8 cellular contexts compared by ENCODE assay signal in genomic region chr11:65571420-65571819, GRCh38. TPM values are rescaled to one million over a fixed set of nuclear protein-coding genes. Genes with fewer than 3 reads are reported as not detected.
DNase-seq lines count a peak whose midpoint lies in the region; ATAC-seq and TF ChIP-seq lines count a peak whose summit lies in the region.

No MANE protein-coding gene starts in this region.

- H3K4me3 ChIP-seq in GM08714 (ENCODE audit: low read length): peak overlapping the region; percentile 86; the same call in 1 of the 2 replicates
- H3K4me3 ChIP-seq in RWPE2 (ENCODE audit: severe bottlenecking): no peak overlapping the region
- H3K4me3 ChIP-seq in esophagus (ENCODE audit: low read depth in 1 of 2, low read length in 2 of 2): peak overlapping the region in 1 of 2 donors; percentile 88

- DNase-seq in RWPE2 (ENCODE audit: low spot score) (peak; percentile 47), progenitor cell of endocrine pancreas (ENCODE audit: low spot score, unreplicated experiment) (no peak), NCI-H1694 treated with DMSO at 0.1 percent for 48 hours (lab: John Stamatoyannopoulos, UW) (no peak)

- H3K9me3 Mint-ChIP-seq in progenitor cell of endocrine pancreas (ENCODE audit: low read depth): no peaks in the 10 kb centered on the region

- WGBS in esophagus, 2 donors: 72 to 76% methylated on average over 8 to 9 of the region's 9 CpGs

- no peak overlapping the region for H3K27ac Mint-ChIP-seq in progenitor cell of endocrine pancreas

- peak overlapping the region; percentile 98 for H3K4me3 Mint-ChIP-seq in progenitor cell of endocrine pancreas (ENCODE audit: low read depth)

- H3K36me3 ChIP-seq in RWPE2 (ENCODE audit: low read depth) (peaks cover 13% of the 10 kb centered on the region), esophagus (ENCODE audit: control insufficient read depth in 2 of 2, insufficient read depth in 2 of 2, low read length in 1 of 2) (peaks cover 0 to 10% of the 10 kb centered on the region in 2 donors)

- no peaks in the 10 kb centered on the region for H3K9me3 ChIP-seq in RWPE2 (ENCODE audit: severe bottlenecking)
- H3K9me3 ChIP-seq in esophagus (ENCODE audit: control insufficient read depth in 2 of 2, insufficient read depth in 1 of 2, low read depth in 1 of 2, low read length in 1 of 2): no peaks in the 10 kb centered on the region

- no peaks in the 10 kb centered on the region for H3K27me3 ChIP-seq in RWPE2 (ENCODE audit: insufficient read depth, poor library complexity, severe bottlenecking)
- no peaks in the 10 kb centered on the region for H3K27me3 ChIP-seq in esophagus (ENCODE audit: control insufficient read depth in 1 of 2, insufficient read depth in 2 of 2, low read length in 2 of 2)

- ATAC-seq in RWPE2 (ENCODE audit: low read depth): no peak
- no peak for ATAC-seq in HG03520 (IDR thresholded peaks at IDR 0.05; ENCODE audit: unreplicated experiment)
- no peak for ATAC-seq in GM19023 (IDR thresholded peaks at IDR 0.05; ENCODE audit: unreplicated experiment)
- ATAC-seq in HG03159 (IDR thresholded peaks at IDR 0.05; ENCODE audit: unreplicated experiment): no peak

- H3K27ac ChIP-seq in RWPE2 (ENCODE audit: poor library complexity, severe bottlenecking) (peak overlapping the region; percentile 86), esophagus (ENCODE audit: low read depth in 2 of 2, low read length in 1 of 2) (peak overlapping the region; percentile 13 to 96)

- H3K36me3 Mint-ChIP-seq in progenitor cell of endocrine pancreas (ENCODE audit: insufficient read depth): no peaks in the 10 kb centered on the region

- TF ChIP-seq CTCF in RWPE2 (IDR thresholded peaks at IDR 0.05; ENCODE audit: poor library complexity, severe bottlenecking) (no peak), progenitor cell of endocrine pancreas (IDR thresholded peaks at IDR 0.05; ENCODE audit: unreplicated experiment) (no peak)

- peaks cover 11% of the 10 kb centered on the region for H3K27me3 Mint-ChIP-seq in progenitor cell of endocrine pancreas

- H3K4me1 ChIP-seq in RWPE2 (ENCODE audit: insufficient read depth, poor library complexity, severe bottlenecking) (peaks cover 14% of the 10 kb centered on the region), esophagus (ENCODE audit: control insufficient read depth in 2 of 2, insufficient read depth in 2 of 2, low read length in 1 of 2) (peaks cover 0 to 33% of the 10 kb centered on the region in 2 donors)

- peaks cover 41% of the 10 kb centered on the region for H3K4me1 Mint-ChIP-seq in progenitor cell of endocrine pancreas (ENCODE audit: low read depth)

RNA-seq across cellular contexts. Expression of gene FAM89B, which starts 0.9 kb away (rescaled TPM):
- 10 to 100 TPM; 27.9 to 36.5 TPM for polyA plus RNA-seq in esophagus
- 62.5 and 65.0 TPM in 2 replicates for total RNA-seq in progenitor cell of endocrine pancreas

RNA-seq across cellular contexts. Expression of gene ZNRD2, which starts 1.1 kb away (rescaled TPM):
- 10 to 100 TPM; 38.9 to 52.1 TPM for polyA plus RNA-seq in esophagus
- 25.3 and 25.9 TPM in 2 replicates for total RNA-seq in progenitor cell of endocrine pancreas

RNA-seq across cellular contexts. Expression of gene EHBP1L1, which starts 4.4 kb away (rescaled TPM):
- 10 to 100 TPM; 54.4 to 61.6 TPM for polyA plus RNA-seq in esophagus
- 13.0 and 15.2 TPM in 2 replicates for total RNA-seq in progenitor cell of endocrine pancreas

RNA-seq across cellular contexts. Expression of gene LTBP3, which starts 13.3 kb away (rescaled TPM):
- 10 to 100 TPM; 32.8 to 36.4 TPM for polyA plus RNA-seq in esophagus
- total RNA-seq in progenitor cell of endocrine pancreas: 55.3 and 57.7 TPM in 2 replicates

RNA-seq across cellular contexts. Expression of gene KCNK7, which starts 24.2 kb away (rescaled TPM):
- 10 to 100 TPM; 18.4 to 19.8 TPM for polyA plus RNA-seq in esophagus
- total RNA-seq in progenitor cell of endocrine pancreas: 0.95 and 1.7 TPM in 2 replicates
